In the genomic region with DNA sequence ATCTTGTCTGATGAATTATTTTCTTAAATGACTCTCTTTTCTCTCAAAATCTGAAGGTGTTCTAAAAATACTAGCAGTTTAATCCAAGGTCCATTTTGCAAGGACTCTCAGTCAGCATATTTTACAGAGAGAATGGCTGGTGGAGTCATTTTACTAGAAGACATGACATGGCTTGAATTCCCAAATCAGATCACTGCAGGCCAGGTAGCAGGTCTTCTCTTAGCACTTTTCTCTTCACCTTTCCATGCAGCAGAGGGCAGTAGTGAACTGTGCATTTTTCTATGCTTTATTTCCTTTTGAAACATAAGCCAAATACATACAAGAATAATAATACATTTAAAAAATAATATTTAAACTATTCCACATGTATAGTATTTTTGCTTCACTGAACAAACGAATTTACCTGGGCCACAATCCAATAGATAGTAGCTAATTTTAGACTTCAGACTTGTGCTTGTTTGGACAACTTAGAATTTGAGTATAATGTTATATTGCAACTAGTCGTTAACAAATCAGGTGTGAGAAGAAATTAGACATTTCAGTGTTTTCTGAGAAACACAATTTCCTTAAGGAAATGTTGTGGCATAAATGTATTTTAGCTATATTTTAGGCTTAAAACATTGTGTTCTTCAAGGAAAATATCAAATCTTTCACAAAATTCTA, we compare ENCODE assay signal across 1 cellular context.
TF ChIP-seq lines count a peak whose summit lies in the region.

No MANE protein-coding gene starts in this region.

TF ChIP-seq in HCT116, 20 proteins besides CTCF, POLR2A, EP300 and RAD21 (continued from another document):
- TF ChIP-seq, protein P1, sequence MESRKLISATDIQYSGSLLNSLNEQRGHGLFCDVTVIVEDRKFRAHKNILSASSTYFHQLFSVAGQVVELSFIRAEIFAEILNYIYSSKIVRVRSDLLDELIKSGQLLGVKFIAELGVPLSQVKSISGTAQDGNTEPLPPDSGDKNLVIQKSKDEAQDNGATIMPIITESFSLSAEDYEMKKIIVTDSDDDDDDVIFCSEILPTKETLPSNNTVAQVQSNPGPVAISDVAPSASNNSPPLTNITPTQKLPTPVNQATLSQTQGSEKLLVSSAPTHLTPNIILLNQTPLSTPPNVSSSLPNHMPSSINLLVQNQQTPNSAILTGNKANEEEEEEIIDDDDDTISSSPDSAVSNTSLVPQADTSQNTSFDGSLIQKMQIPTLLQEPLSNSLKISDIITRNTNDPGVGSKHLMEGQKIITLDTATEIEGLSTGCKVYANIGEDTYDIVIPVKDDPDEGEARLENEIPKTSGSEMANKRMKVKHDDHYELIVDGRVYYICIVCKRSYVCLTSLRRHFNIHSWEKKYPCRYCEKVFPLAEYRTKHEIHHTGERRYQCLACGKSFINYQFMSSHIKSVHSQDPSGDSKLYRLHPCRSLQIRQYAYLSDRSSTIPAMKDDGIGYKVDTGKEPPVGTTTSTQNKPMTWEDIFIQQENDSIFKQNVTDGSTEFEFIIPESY (IDR thresholded peaks at IDR 0.05; ENCODE audit: extremely low read depth, insufficient replicate concordance, low read length) = no peak
- TF ChIP-seq SRF (IDR thresholded peaks at IDR 0.05; ENCODE audit: low read depth) (no peak), ZFX (IDR thresholded peaks at IDR 0.05) (no peak), CBX3 (IDR thresholded peaks at IDR 0.05; ENCODE audit: low read depth) (no peak), ZNF274 (IDR thresholded peaks at IDR 0.05; ENCODE audit: low read depth, low read length) (no peak), POLR2AphosphoS5 (IDR thresholded peaks at IDR 0.05; ENCODE audit: low read depth, low read length) (no peak)
- TF ChIP-seq, protein P2, sequence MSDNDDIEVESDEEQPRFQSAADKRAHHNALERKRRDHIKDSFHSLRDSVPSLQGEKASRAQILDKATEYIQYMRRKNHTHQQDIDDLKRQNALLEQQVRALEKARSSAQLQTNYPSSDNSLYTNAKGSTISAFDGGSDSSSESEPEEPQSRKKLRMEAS (IDR thresholded peaks at IDR 0.05) = no peak
- TF ChIP-seq, protein P3, sequence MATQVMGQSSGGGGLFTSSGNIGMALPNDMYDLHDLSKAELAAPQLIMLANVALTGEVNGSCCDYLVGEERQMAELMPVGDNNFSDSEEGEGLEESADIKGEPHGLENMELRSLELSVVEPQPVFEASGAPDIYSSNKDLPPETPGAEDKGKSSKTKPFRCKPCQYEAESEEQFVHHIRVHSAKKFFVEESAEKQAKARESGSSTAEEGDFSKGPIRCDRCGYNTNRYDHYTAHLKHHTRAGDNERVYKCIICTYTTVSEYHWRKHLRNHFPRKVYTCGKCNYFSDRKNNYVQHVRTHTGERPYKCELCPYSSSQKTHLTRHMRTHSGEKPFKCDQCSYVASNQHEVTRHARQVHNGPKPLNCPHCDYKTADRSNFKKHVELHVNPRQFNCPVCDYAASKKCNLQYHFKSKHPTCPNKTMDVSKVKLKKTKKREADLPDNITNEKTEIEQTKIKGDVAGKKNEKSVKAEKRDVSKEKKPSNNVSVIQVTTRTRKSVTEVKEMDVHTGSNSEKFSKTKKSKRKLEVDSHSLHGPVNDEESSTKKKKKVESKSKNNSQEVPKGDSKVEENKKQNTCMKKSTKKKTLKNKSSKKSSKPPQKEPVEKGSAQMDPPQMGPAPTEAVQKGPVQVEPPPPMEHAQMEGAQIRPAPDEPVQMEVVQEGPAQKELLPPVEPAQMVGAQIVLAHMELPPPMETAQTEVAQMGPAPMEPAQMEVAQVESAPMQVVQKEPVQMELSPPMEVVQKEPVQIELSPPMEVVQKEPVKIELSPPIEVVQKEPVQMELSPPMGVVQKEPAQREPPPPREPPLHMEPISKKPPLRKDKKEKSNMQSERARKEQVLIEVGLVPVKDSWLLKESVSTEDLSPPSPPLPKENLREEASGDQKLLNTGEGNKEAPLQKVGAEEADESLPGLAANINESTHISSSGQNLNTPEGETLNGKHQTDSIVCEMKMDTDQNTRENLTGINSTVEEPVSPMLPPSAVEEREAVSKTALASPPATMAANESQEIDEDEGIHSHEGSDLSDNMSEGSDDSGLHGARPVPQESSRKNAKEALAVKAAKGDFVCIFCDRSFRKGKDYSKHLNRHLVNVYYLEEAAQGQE (IDR thresholded peaks at IDR 0.05; ENCODE audit: low read depth) = no peak
